10 cellular contexts compared by ENCODE assay signal in genomic region chr14:27205036-27205435, GRCh38.
"Had no signal": no experiment of that assay in that cellular context is flagged by ENCODE, and none has a peak within 500 bp of the region (broad histone marks: within the 10 kb centered on the region; RNA-seq: fewer than 3 reads in every experiment).

No MANE protein-coding gene starts in this region.

- H3K9me3 Mint-ChIP-seq: GM23338, H9, IgD-negative memory B cell had no signal

- FAIRE-seq: H1, H54, HTR-8/SVneo had no signal

- H3K4me2 ChIP-seq: GM23338, KMS-11 had no signal

- H3K27ac Mint-ChIP-seq: GM23338, H9, IgD-negative memory B cell had no signal

- H3K4me3 Mint-ChIP-seq: GM23338, H9, IgD-negative memory B cell had no signal

- H3K4me3 ChIP-seq: GM23338 had no signal

- ATAC-seq: GM23338 had no signal

- H3K36me3 Mint-ChIP-seq: IgD-negative memory B cell had no signal

- H3K27ac ChIP-seq: KMS-11 had no signal

- H3K27me3 Mint-ChIP-seq: IgD-negative memory B cell had no signal

- H3K4me1 Mint-ChIP-seq: IgD-negative memory B cell had no signal

- DNase-seq: H9, HCEC 1CT, Karpas-422, KBM-7 had no signal
